12 cellular contexts compared by ENCODE assay signal in genomic region chr2:120702061-120702460, GRCh38. TPM values are rescaled to one million over a fixed set of nuclear protein-coding genes. Genes with fewer than 3 reads are reported as not detected.
"Had no signal": no experiment of that assay in that cellular context is flagged by ENCODE, and none has a peak within 500 bp of the region (broad histone marks: within the 10 kb centered on the region; RNA-seq: fewer than 3 reads in every experiment).

No MANE protein-coding gene starts in this region.

- H3K9me3 Mint-ChIP-seq: activated naive CD4-positive, alpha-beta T cell treated with anti-CD3 and anti-CD28 coated beads for 36 hours; activated naive CD8-positive, alpha-beta T cell treated with anti-CD3 and anti-CD28 coated beads, Interleukin-2, amount 50 U/mL, for 24 hours; activated T-helper 2 cell treated with anti-CD3 and anti-CD28 coated beads, Interferon-gamma antibody, Interleukin-2, Interleukin-4, amounts not matched to agents 10 μg/mL and 5 μg/mL and 100 μg/mL, durations not matched to agents 14 hours and 24 hours and 36 hours; effector memory CD8-positive, alpha-beta T cell; naive thymus-derived CD8-positive, alpha-beta T cell had no signal

- H3K4me1 Mint-ChIP-seq: activated naive CD8-positive, alpha-beta T cell treated with anti-CD3 and anti-CD28 coated beads, Interleukin-2, amount 50 U/mL, for 24 hours; naive thymus-derived CD8-positive, alpha-beta T cell had no signal

- H3K4me3 Mint-ChIP-seq: activated naive CD4-positive, alpha-beta T cell treated with anti-CD3 and anti-CD28 coated beads for 36 hours; activated naive CD8-positive, alpha-beta T cell treated with anti-CD3 and anti-CD28 coated beads, Interleukin-2, amount 50 U/mL, for 24 hours; effector memory CD8-positive, alpha-beta T cell; naive thymus-derived CD8-positive, alpha-beta T cell had no signal

- ATAC-seq: activated naive CD8-positive, alpha-beta T cell treated with anti-CD3 and anti-CD28 coated beads, Interleukin-2, amount 50 U/mL, for 24 hours; effector memory CD8-positive, alpha-beta T cell; naive thymus-derived CD8-positive, alpha-beta T cell; right cardiac atrium had no signal

- H3K27ac Mint-ChIP-seq: activated naive CD4-positive, alpha-beta T cell treated with anti-CD3 and anti-CD28 coated beads for 36 hours; activated naive CD8-positive, alpha-beta T cell treated with anti-CD3 and anti-CD28 coated beads, Interleukin-2, amount 50 U/mL, for 24 hours; activated T-helper 2 cell treated with anti-CD3 and anti-CD28 coated beads, Interferon-gamma antibody, Interleukin-2, Interleukin-4, amounts not matched to agents 10 μg/mL and 5 μg/mL and 100 μg/mL, durations not matched to agents 14 hours and 24 hours and 36 hours; effector memory CD8-positive, alpha-beta T cell had no signal

- H3K36me3 Mint-ChIP-seq: naive thymus-derived CD8-positive, alpha-beta T cell had no signal

- DNase-seq: activated CD4-positive, CD25-positive, alpha-beta regulatory T cell treated with anti-CD3 and anti-CD28 coated beads, Interleukin-2, amount 50 U/mL, for 72 hours; activated naive CD4-positive, alpha-beta T cell treated with anti-CD3 and anti-CD28 coated beads for 36 hours; activated naive CD8-positive, alpha-beta T cell treated with anti-CD3 and anti-CD28 coated beads, Interleukin-2, amount 50 U/mL, for 24 hours; dermis blood vessel endothelial cell; effector memory CD8-positive, alpha-beta T cell; islet precursor cell; naive thymus-derived CD8-positive, alpha-beta T cell; occipital lobe; right cardiac atrium; stimulated activated CD4-positive, alpha-beta T cell treated with anti-CD3 and anti-CD28 coated beads, Interleukin-1b, Interleukin-23, amount 100 ng/mL, for 48 hours; T-helper 9 cell had no signal

RNA-seq across cellular contexts. Expression of gene GLI2, which starts 33.6 kb away (rescaled TPM):
- total RNA-seq: activated naive CD4-positive, alpha-beta T cell treated with anti-CD3 and anti-CD28 coated beads for 36 hours; naive thymus-derived CD8-positive, alpha-beta T cell had no signal
